9 cellular contexts compared by ENCODE assay signal in the genomic region with DNA sequence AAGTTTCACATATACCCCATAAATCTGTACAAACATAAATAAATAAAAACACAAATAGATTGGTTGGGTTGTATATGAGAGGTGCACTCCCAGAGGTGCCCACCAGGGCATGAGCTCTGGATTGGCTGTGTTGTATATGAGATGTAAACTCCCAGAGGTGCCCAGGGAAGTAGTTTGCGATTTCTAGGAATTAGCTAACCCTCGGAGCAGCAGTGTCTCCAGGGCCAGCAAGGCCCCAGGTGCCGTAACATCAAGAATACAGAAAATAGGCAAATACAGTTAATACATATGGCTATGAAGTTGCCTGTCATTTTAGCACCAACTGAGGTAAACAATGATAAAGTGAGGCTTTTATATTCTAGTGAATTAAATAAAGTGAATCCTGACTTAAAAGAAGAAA. TPM values are rescaled to one million over a fixed set of nuclear protein-coding genes. Genes with fewer than 3 reads are reported as not detected.
DNase-seq lines count a peak whose midpoint lies in the region; ATAC-seq and TF ChIP-seq lines count a peak whose summit lies in the region.
"Had no signal": no experiment of that assay in that cellular context is flagged by ENCODE, and none has a peak within 500 bp of the region (broad histone marks: within the 10 kb centered on the region; RNA-seq: fewer than 3 reads in every experiment).

No MANE protein-coding gene starts in this region.

- H3K27ac ChIP-seq in HEK293 (ENCODE audit: extremely low read depth, low read depth, low read length) (no peak overlapping the region), WERI-Rb-1 (no peak overlapping the region), ascending aorta (no peak overlapping the region)

- POLR2A ChIA-PET in HEK293 (lab: Yijun Ruan, JAX): interaction anchor here (0.7 to 1.0 kb wide), 2 partner anchors 9 to 15 kb away, joined by 3 read pairs; partner anchors contain the start of gene PPIL4

- ATAC-seq in HG03469 (IDR thresholded peaks at IDR 0.05; ENCODE audit: unreplicated experiment): no peak

- intact Hi-C loops in ascending aorta (cut with DNase I): no loop called here

- TF ChIP-seq CTCF in HEK293 (tag by site-specific recombination; IDR thresholded peaks at IDR 0.05) (peak; percentile 20; the same call in 1 of the 2 replicates), WERI-Rb-1 (IDR thresholded peaks at IDR 0.05; ENCODE audit: low read depth, low read length) (peak; percentile 37; the same call in 1 of the 2 replicates), ascending aorta (IDR thresholded peaks at IDR 0.05) (peak in 1 of 3 experiments; percentile 19)

- H3K36me3 ChIP-seq in HEK293 (ENCODE audit: control insufficient read depth in 2 of 2, insufficient read depth in 1 of 2, low read length in 2 of 2) (no peaks in the 10 kb centered on the region), WERI-Rb-1 (no peaks in the 10 kb centered on the region), ascending aorta (no peaks in the 10 kb centered on the region)

- CTCF ChIA-PET in HEK293 (lab: Yijun Ruan, JAX): interaction anchor here (0.8 to 1.7 kb wide), 7 partner anchors 9 to 67 kb away, joined by 3 to 8 read pairs (median 4); partner anchors contain the start of gene PPIL4

- DNase-seq in D341Med (ENCODE audit: low spot score) (peak; percentile 67), WERI-Rb-1 (peak; percentile 25), lung microvascular endothelial cell (ENCODE audit: low read depth in 2 of 2) (peak; percentile 18 to 22), medulla oblongata (ENCODE audit: extremely low spot score) (no peak), A172 (ENCODE audit: low spot score) (no peak), ascending aorta (ENCODE audit: low spot score in 2 of 2) (no peak)
- DNase-seq: MV-4-11 had no signal

- no peaks in the 10 kb centered on the region for H3K9me3 ChIP-seq in HEK293 (ENCODE audit: control insufficient read depth, insufficient read depth, low read depth, low read length)
- H3K9me3 ChIP-seq in WERI-Rb-1 (ENCODE audit: severe bottlenecking): no peaks in the 10 kb centered on the region
- H3K9me3 ChIP-seq in ascending aorta: no peaks in the 10 kb centered on the region

- no peak overlapping the region for H3K4me3 ChIP-seq in HEK293 (ENCODE audit: low read depth, low read length)
- H3K4me3 ChIP-seq in WERI-Rb-1 (ENCODE audit: low read depth, low read length): no peak overlapping the region
- H3K4me3 ChIP-seq in ascending aorta: no peak overlapping the region

- H3K4me1 ChIP-seq in HEK293 (ENCODE audit: control insufficient read depth, insufficient read depth, low read length): peaks cover 15% of the 10 kb centered on the region; the same call in 1 of the 2 replicates
- peaks cover 0 to 2% of the 10 kb centered on the region in 2 donors for H3K4me1 ChIP-seq in ascending aorta

- H3K27me3 ChIP-seq in WERI-Rb-1 (ENCODE audit: insufficient read depth, low read depth, severe bottlenecking): peaks cover 4% of the 10 kb centered on the region
- no peaks in the 10 kb centered on the region for H3K27me3 ChIP-seq in ascending aorta

TF ChIP-seq in HEK293, 187 proteins besides CTCF, POLR2A, EP300 and RAD21:
- TF ChIP-seq ZNF335 (tag by site-specific recombination; conservative IDR thresholded peaks at IDR 0.05) (peak; percentile 40), ZNF530 (tag by site-specific recombination; IDR thresholded peaks at IDR 0.05; ENCODE audit: low read depth) (no peak)

RNA-seq across cellular contexts. Expression of gene GINM1, which starts 5.4 kb away (rescaled TPM):
- total RNA-seq in lung microvascular endothelial cell: 35.1 and 42.1 TPM in 2 replicates
- total RNA-seq in A172 (2014; rRNA removed; shearing (Covaris generic)): 61.0 and 66.3 TPM in 2 replicates
- total RNA-seq in ascending aorta: 36.4 TPM

RNA-seq across cellular contexts. Expression of gene PPIL4, which starts 14.9 kb away (rescaled TPM):
- total RNA-seq in lung microvascular endothelial cell: 18.1 and 21.8 TPM in 2 replicates
- total RNA-seq in A172 (2014; rRNA removed; shearing (Covaris generic)): 30.8 and 35.2 TPM in 2 replicates
- 8.9 TPM for total RNA-seq in ascending aorta

Comparison
In these comparisons a context has a peak if more than half of its experiments do, and no peak if none do; other contexts are left out.
1. DNase-seq: peak in D341Med (single experiment), WERI-Rb-1 (single experiment) and lung microvascular endothelial cell (2 of 2); none in medulla oblongata (single experiment), A172 (single experiment) and ascending aorta (0 of 2).